8 cellular contexts compared by ENCODE assay signal in genomic region chr2:112053917-112054846, GRCh38. TPM values are rescaled to one million over a fixed set of nuclear protein-coding genes. Genes with fewer than 3 reads are reported as not detected.
DNase-seq lines count a peak whose midpoint lies in the region; ATAC-seq and TF ChIP-seq lines count a peak whose summit lies in the region.

No MANE protein-coding gene starts in this region.

- H2AFZ ChIP-seq in DND-41 (ENCODE audit: low read depth, low read length) (peak overlapping the region; percentile 98), GM23338 (peak overlapping the region; percentile 99)

- H3K9ac ChIP-seq in DND-41 (ENCODE audit: low read depth, low read length), result peak overlapping the region; percentile 61

- H3K4me1 ChIP-seq in DND-41 (ENCODE audit: insufficient read depth, low read length) (peaks cover 25% of the 10 kb centered on the region), GM23338 (ENCODE audit: insufficient read depth) (peaks cover 15% of the 10 kb centered on the region)

- peak; percentile 71 for ATAC-seq in DND-41 (ENCODE audit: insufficient read depth, low read depth)
- ATAC-seq in GM23338, result peak; percentile 52
- ATAC-seq in activated T-helper 17 cell treated with anti-CD3 and anti-CD28 coated beads, Interleukin-2, amount 50 U/mL, for 72 hours (replicated peaks), result peak; percentile 73
- ATAC-seq in natural killer cell treated with Interleukin-12 subunit alpha and Interleukin-12 subunit beta and Interleukin-15 and Interleukin-18, amount 100 ng/mL, for 72 hours, result peak; percentile 81 to 85

- TF ChIP-seq CTCF in DND-41 (IDR thresholded peaks at IDR 0.05; ENCODE audit: borderline replicate concordance, extremely low read depth, low read length, poor library complexity, severe bottlenecking), result no peak
- TF ChIP-seq CTCF in GM23338 (conservative IDR thresholded peaks at IDR 0.05; ENCODE audit: low read depth in 2 of 2), result no peak
- TF ChIP-seq CTCF in LNCaP clone FGC (IDR thresholded peaks at IDR 0.05; ENCODE audit: control insufficient read depth, extremely low read depth, insufficient read depth), result no peak
- TF ChIP-seq CTCF in fibroblast of mammary gland (conservative IDR thresholded peaks at IDR 0.05; ENCODE audit: control insufficient read depth, insufficient read depth, low read depth, low read length), result no peak

- H3K79me2 ChIP-seq in DND-41 (ENCODE audit: insufficient read depth, low read length) (peaks cover 17% of the 10 kb centered on the region), GM23338 (replicated peaks; ENCODE audit: insufficient read depth) (peaks cover 4% of the 10 kb centered on the region; the same call in 1 of the 2 replicates)

- H3K36me3 ChIP-seq in DND-41 (ENCODE audit: insufficient read depth, low read length), result peaks cover 3% of the 10 kb centered on the region; the same call in 1 of the 2 replicates
- H3K36me3 ChIP-seq in GM23338 (ENCODE audit: insufficient read depth), result no peaks in the 10 kb centered on the region

- H3K27ac Mint-ChIP-seq in GM23338, result peak overlapping the region; percentile 91
- peak overlapping the region; percentile 93 for H3K27ac Mint-ChIP-seq in activated T-helper 17 cell treated with anti-CD3 and anti-CD28 coated beads, Interleukin-2, amount 50 U/mL, for 72 hours
- H3K27ac Mint-ChIP-seq in natural killer cell treated with Interleukin-12 subunit alpha and Interleukin-12 subunit beta and Interleukin-15 and Interleukin-18, amount 100 ng/mL, for 72 hours, result peak overlapping the region; percentile 83 to 85

- H3F3A ChIP-seq in GM23338 (replicated peaks; ENCODE audit: low read depth), result peaks cover 3% of the 10 kb centered on the region

- peaks cover 8% of the 10 kb centered on the region; the same call in 2 of the 3 replicates for H3K9me3 Mint-ChIP-seq in GM23338
- no peaks in the 10 kb centered on the region for H3K9me3 Mint-ChIP-seq in activated T-helper 17 cell treated with anti-CD3 and anti-CD28 coated beads, Interleukin-2, amount 50 U/mL, for 72 hours
- no peaks in the 10 kb centered on the region for H3K9me3 Mint-ChIP-seq in natural killer cell treated with Interleukin-12 subunit alpha and Interleukin-12 subunit beta and Interleukin-15 and Interleukin-18, amount 100 ng/mL, for 72 hours

- H3K4me2 ChIP-seq in DND-41 (ENCODE audit: insufficient read depth, low read length), result peak overlapping the region; percentile 94
- H3K4me2 ChIP-seq in GM23338, result peak overlapping the region; percentile 98

- 0 out of 3 replicates have a peak, but pooled peaks cover 2% of the 10 kb centered on the region for H3K36me3 Mint-ChIP-seq in GM23338 (ENCODE audit: low read depth)
- peaks cover 21% of the 10 kb centered on the region for H3K36me3 Mint-ChIP-seq in activated T-helper 17 cell treated with anti-CD3 and anti-CD28 coated beads, Interleukin-2, amount 50 U/mL, for 72 hours (ENCODE audit: low read depth)
- peaks cover 5% of the 10 kb centered on the region for H3K36me3 Mint-ChIP-seq in natural killer cell treated with Interleukin-12 subunit alpha and Interleukin-12 subunit beta and Interleukin-15 and Interleukin-18, amount 100 ng/mL, for 72 hours

- peak; percentile 98 for DNase-seq in DND-41
- peak; percentile 96 for DNase-seq in GM23338 (ENCODE audit: low spot score)
- DNase-seq in LNCaP clone FGC (ENCODE audit: low read depth), result peak; percentile 65
- peak; percentile 94 for DNase-seq in RPMI7951 (ENCODE audit: low read depth)
- DNase-seq in fibroblast of mammary gland (ENCODE audit: low read depth), result peak; percentile 93
- DNase-seq in natural killer cell treated with Interleukin-12 subunit alpha and Interleukin-12 subunit beta and Interleukin-15 and Interleukin-18, amount 100 ng/mL, for 72 hours (ENCODE audit: low spot score), result peak; percentile 96
- DNase-seq in stimulated activated naive CD4-positive, alpha-beta T cell (lab: John Stamatoyannopoulos, UW), result peak; percentile 96 to 100 (median 99)

- no peaks in the 10 kb centered on the region for H3K9me3 ChIP-seq in DND-41 (ENCODE audit: insufficient read depth, low read length, severe bottlenecking)

- peak overlapping the region; percentile 88 for H3K4me3 Mint-ChIP-seq in GM23338
- H3K4me3 Mint-ChIP-seq in activated T-helper 17 cell treated with anti-CD3 and anti-CD28 coated beads, Interleukin-2, amount 50 U/mL, for 72 hours, result peak overlapping the region; percentile 93
- H3K4me3 Mint-ChIP-seq in natural killer cell treated with Interleukin-12 subunit alpha and Interleukin-12 subunit beta and Interleukin-15 and Interleukin-18, amount 100 ng/mL, for 72 hours, result peak overlapping the region; percentile 94

- H3K9me2 ChIP-seq in GM23338 (ENCODE audit: insufficient read depth), result no peaks in the 10 kb centered on the region

- peaks cover 13% of the 10 kb centered on the region for H3K27me3 Mint-ChIP-seq in GM23338 (ENCODE audit: insufficient read depth, low read depth, poor library complexity)
- H3K27me3 Mint-ChIP-seq in activated T-helper 17 cell treated with anti-CD3 and anti-CD28 coated beads, Interleukin-2, amount 50 U/mL, for 72 hours, result no peaks in the 10 kb centered on the region
- no peaks in the 10 kb centered on the region for H3K27me3 Mint-ChIP-seq in natural killer cell treated with Interleukin-12 subunit alpha and Interleukin-12 subunit beta and Interleukin-15 and Interleukin-18, amount 100 ng/mL, for 72 hours

- H3K4me1 Mint-ChIP-seq in GM23338, result peaks cover 20% of the 10 kb centered on the region
- H3K4me1 Mint-ChIP-seq in activated T-helper 17 cell treated with anti-CD3 and anti-CD28 coated beads, Interleukin-2, amount 50 U/mL, for 72 hours, result peaks cover 23% of the 10 kb centered on the region
- H3K4me1 Mint-ChIP-seq in natural killer cell treated with Interleukin-12 subunit alpha and Interleukin-12 subunit beta and Interleukin-15 and Interleukin-18, amount 100 ng/mL, for 72 hours (ENCODE audit: low read depth in 2 of 2), result peaks cover 27 to 34% of the 10 kb centered on the region in 2 donors

- H3K4me3 ChIP-seq in DND-41 (ENCODE audit: low read depth in 1 of 2, low read length in 2 of 2) (peak overlapping the region; percentile 33 to 80), GM23338 (peak overlapping the region; percentile 78), LNCaP clone FGC (ENCODE audit: low read depth, low read length) (peak overlapping the region; percentile 56), fibroblast of mammary gland (ENCODE audit: control insufficient read depth, low read depth, low read length) (peak overlapping the region; percentile 77)

- H3K27ac ChIP-seq in DND-41 (ENCODE audit: low read length) (peak overlapping the region; percentile 85), GM23338 (ENCODE audit: low read depth) (0 out of 2 replicates have a peak overlapping the region, but pooled peaks have one; percentile 72)

- H4K20me1 ChIP-seq in DND-41 (ENCODE audit: insufficient read depth, low read length) (no peaks in the 10 kb centered on the region), GM23338 (replicated peaks; ENCODE audit: insufficient read depth) (no peaks in the 10 kb centered on the region; the same call in none of the 2 replicates)

- H3K27me3 ChIP-seq in DND-41 (ENCODE audit: insufficient read depth, low read length, poor library complexity), result no peaks in the 10 kb centered on the region
- no peaks in the 10 kb centered on the region for H3K27me3 ChIP-seq in GM23338 (ENCODE audit: insufficient read depth)

TF ChIP-seq in GM23338, 12 proteins besides CTCF, POLR2A, EP300 and RAD21 (continues in another document):
- TF ChIP-seq EZH2phosphoT487 (IDR thresholded peaks at IDR 0.05; ENCODE audit: unreplicated experiment) (no peak), ZNF114 (CRISPR knock-in tag; IDR thresholded peaks at IDR 0.05) (no peak)

RNA-seq across cellular contexts. Expression of gene TMEM87B, which starts 0.9 kb away (rescaled TPM):
- total RNA-seq in GM23338 (2014; rRNA removed; shearing (Covaris generic)), result 15.4 and 25.0 TPM in 2 replicates
- polyA plus RNA-seq in GM23338 (2016; fragmentation: Nextera tagmentation; extraction: Ambion mirVana), result 5.1 and 7.0 TPM in 2 replicates
- 44.3 and 53.6 TPM in 2 replicates for total RNA-seq in RPMI7951 (2014; rRNA removed; shearing (Covaris generic))
- total RNA-seq in activated T-helper 17 cell treated with anti-CD3 and anti-CD28 coated beads, Interleukin-2, amount 50 U/mL, for 72 hours, result 10 to 100 TPM; 19.9 to 27.7 TPM
- total RNA-seq in natural killer cell treated with Interleukin-12 subunit alpha and Interleukin-12 subunit beta and Interleukin-15 and Interleukin-18, amount 100 ng/mL, for 72 hours, result 10 to 100 TPM in 1 of 2 donors, 1 to 10 TPM in 1; 8.0 to 13.2 TPM

Comparison
In these comparisons a context has a peak if more than half of its experiments do, and no peak if none do; other contexts are left out.
1. Peak in every context shown above with its lines: DNase-seq, ATAC-seq, H3K4me3 ChIP-seq and H3K27ac ChIP-seq.